9 cellular contexts compared by ENCODE assay signal in genomic region chr19:2271516-2272103, GRCh38. TPM values are rescaled to one million over a fixed set of nuclear protein-coding genes. Genes with fewer than 3 reads are reported as not detected.
DNase-seq lines count a peak whose midpoint lies in the region; ATAC-seq and TF ChIP-seq lines count a peak whose summit lies in the region.
"Had no signal": no experiment of that assay in that cellular context is flagged by ENCODE, and none has a peak within 500 bp of the region (broad histone marks: within the 10 kb centered on the region; RNA-seq: fewer than 3 reads in every experiment).

No MANE protein-coding gene starts in this region.

- TF ChIP-seq CTCF in Calu3 (IDR thresholded peaks at IDR 0.05; ENCODE audit: unreplicated experiment) (no peak), NB4 (IDR thresholded peaks at IDR 0.05; ENCODE audit: low read depth, low read length) (no peak), brain microvascular endothelial cell (IDR thresholded peaks at IDR 0.05; ENCODE audit: low read depth, low read length, missing control alignments) (no peak), lung (IDR thresholded peaks at IDR 0.05; ENCODE audit: control extremely low read depth, extremely low read depth) (no peak), uterus (IDR thresholded peaks at IDR 0.05) (no peak)

- H3K36me3 ChIP-seq in brain microvascular endothelial cell (replicated peaks) (peaks cover 37% of the 10 kb centered on the region), lung (ENCODE audit: control insufficient read depth in 2 of 2, insufficient read depth in 2 of 2, low read length in 2 of 2) (peaks cover 4 to 28% of the 10 kb centered on the region in 2 donors), uterus (no peaks in the 10 kb centered on the region)

- no TSS peak for BruUV-seq in Calu3 (replicated peaks; lab: Mats Ljungman, UMichigan)

- 38 to 43% methylated on average over 27 of the region's 27 CpGs for WGBS in lung, 2 donors

- H3K36me3 Mint-ChIP-seq in Calu3 (ENCODE audit: insufficient read depth, unreplicated experiment), result peaks cover 78% of the 10 kb centered on the region

- no peaks in the 10 kb centered on the region for H3K27me3 Mint-ChIP-seq in Calu3 (ENCODE audit: unreplicated experiment)

- ATAC-seq in lung (ENCODE audit: insufficient read depth, low FRiP score), result no peak
- no peak for ATAC-seq in HG02759 (IDR thresholded peaks at IDR 0.05; ENCODE audit: unreplicated experiment)

- intact Hi-C loops in Calu3 (cut with micrococcal nuclease; ENCODE audit: unreplicated experiment) (loop anchor here (5.0 kb wide), 2 partner anchors 34 to 114 kb away; partner anchors contain the start of genes PLEKHJ1 and SF3A2), uterus (cut with DNase I; ENCODE audit: low total_unique reads) (loop anchor here (5.0 to 10.0 kb wide), 2 partner anchors 34 to 117 kb away; partner anchors contain the start of genes AP3D1, PLEKHJ1 and SF3A2)

- in situ Hi-C loops in brain microvascular endothelial cell (cut with HindIII; ENCODE audit: low pct_ligation_motif_present, low sequenced_read_pairs), result no loop called here

- H3K27me3 ChIP-seq in brain microvascular endothelial cell (replicated peaks), result no peaks in the 10 kb centered on the region
- H3K27me3 ChIP-seq in lung (ENCODE audit: control insufficient read depth, insufficient read depth), result no peaks in the 10 kb centered on the region
- H3K27me3 ChIP-seq in uterus, result no peaks in the 10 kb centered on the region

- H3K4me3 ChIP-seq in NB4 (ENCODE audit: low read depth, low read length) (peak overlapping the region; percentile 73), brain microvascular endothelial cell (ENCODE audit: low read depth, low read length) (peak overlapping the region; percentile 96), lung (peak overlapping the region; percentile 81), uterus (peak overlapping the region; percentile 98 to 99)

- CTCF ChIA-PET in Calu3 (lab: Charles Lee), result interaction anchor here (0.6 kb wide), 3 partner anchors 33 to 329 kb away, joined by 4 to 7 read pairs (median 5); no protein-coding TSS in a partner anchor

- H3K27ac Mint-ChIP-seq in Calu3 (ENCODE audit: unreplicated experiment), result peak overlapping the region; percentile 70

- H3K4me1 Mint-ChIP-seq in Calu3 (ENCODE audit: low read depth, unreplicated experiment), result peaks cover 21% of the 10 kb centered on the region

- DNase-seq in Calu3 (no peak), NB4 (ENCODE audit: low read depth) (peak; percentile 60), brain microvascular endothelial cell (peak; percentile 55), lung (ENCODE audit: low spot score) (peak; percentile 32), uterus (peak in 1 of 2 donors; percentile 40), SKM-1 (lab: John Stamatoyannopoulos, UW; ENCODE audit: unreplicated experiment) (no peak), GM19240 (ENCODE audit: insufficient read length, low spot score) (no peak)

- H3K9me3 Mint-ChIP-seq in Calu3 (ENCODE audit: low read depth, unreplicated experiment), result no peaks in the 10 kb centered on the region

- H3K9me3 ChIP-seq in lung (ENCODE audit: control insufficient read depth in 2 of 2, insufficient read depth in 1 of 2, low read length in 1 of 2) (no peaks in the 10 kb centered on the region), uterus (no peaks in the 10 kb centered on the region)

- H3K4me1 ChIP-seq in lung (ENCODE audit: control insufficient read depth in 2 of 2, insufficient read depth in 2 of 2, low read length in 2 of 2), result peaks cover 3 to 21% of the 10 kb centered on the region in 2 donors
- H3K4me1 ChIP-seq in uterus, result peaks cover 3 to 19% of the 10 kb centered on the region in 2 donors

- H3K4me3 Mint-ChIP-seq in Calu3 (ENCODE audit: low read depth, unreplicated experiment), result peak overlapping the region; percentile 95

- H3K27ac ChIP-seq in brain microvascular endothelial cell (peak overlapping the region; percentile 95), lung (ENCODE audit: low read depth in 1 of 2, low read length in 1 of 2) (peak overlapping the region; percentile 99), uterus (peak overlapping the region; percentile 98 to 100)

- TF ChIP-seq POLR2A in NB4 (IDR thresholded peaks at IDR 0.05; ENCODE audit: extremely low read depth, insufficient read length) (no peak), uterus (IDR thresholded peaks at IDR 0.05) (no peak)

RNA-seq across cellular contexts. Expression of gene PEAK3, which starts 10.4 kb away (rescaled TPM):
- not detected in 2 replicates for total RNA-seq in Calu3 (2022)
- 1 to 10 TPM in 1 of 2 donors, under 1 TPM in 1; 0.31 to 6.7 TPM for total RNA-seq in lung
- 1 to 10 TPM in 1 of 2 donors, under 1 TPM in 1; 0.81 to 7.4 TPM for polyA plus RNA-seq in lung
- under 1 TPM in 2 of 4 donors, not detected in 2; 0.26 to 0.40 TPM for total RNA-seq in uterus

RNA-seq across cellular contexts. Expression of gene JSRP1, which starts 15.4 kb away (rescaled TPM):
- 0.73 TPM in 1 of 2 replicates, not detected in the other for total RNA-seq in Calu3 (2022)
- total RNA-seq in lung, result 1 to 10 TPM in 1 of 2 donors, under 1 TPM in 1; 0.61 to 2.3 TPM
- polyA plus RNA-seq in lung, result 1 to 10 TPM in 1 of 2 donors, under 1 TPM in 1; 0.69 to 1.1 TPM
- not detected for total RNA-seq in uterus
- total RNA-seq: T-helper 1 cell treated with Interleukin-12 subunit alpha and Interleukin-12 subunit beta and Interleukin-4 antibody, amounts not matched to agents 30 ng/mL and 1 ng/mL, for 36 hours had no signal

RNA-seq across cellular contexts. Expression of gene AMH, which starts 22.5 kb away (rescaled TPM):
- total RNA-seq in Calu3 (2022), result 3.7 and 5.0 TPM in 2 replicates
- 1 to 10 TPM; 2.1 to 3.5 TPM for total RNA-seq in lung
- polyA plus RNA-seq in lung, result 1 to 10 TPM in 1 of 2 donors, under 1 TPM in 1; 0.73 to 1.4 TPM
- 1 to 10 TPM in 1 of 4 donors, under 1 TPM in 1, not detected in 2; 0.35 to 3.5 TPM for total RNA-seq in uterus

RNA-seq across cellular contexts. Expression of gene SF3A2, which starts 35.0 kb away (rescaled TPM):
- total RNA-seq in Calu3 (2022) (83.0 and 83.6 TPM in 2 replicates), lung (100 to 1,000 TPM in 1 of 2 donors, 10 to 100 TPM in 1; 67.5 to 113 TPM), uterus (100 to 1,000 TPM in 1 of 4 donors, 10 to 100 TPM in 3; 33.2 to 107 (median 50.6) TPM)
- polyA plus RNA-seq in lung, result 10 to 100 TPM; 37.2 to 58.5 TPM

RNA-seq across cellular contexts. Expression of gene PLEKHJ1, which starts 35.5 kb away (rescaled TPM):
- 38.7 and 43.5 TPM in 2 replicates for total RNA-seq in Calu3 (2022)
- total RNA-seq in lung, result 10 to 100 TPM; 64.4 to 64.6 TPM
- 10 to 100 TPM; 70.1 to 76.4 TPM for polyA plus RNA-seq in lung
- total RNA-seq in uterus, result 10 to 100 TPM in 3 of 4 donors, 1 to 10 TPM in 1; 5.9 to 56.7 (median 30.1) TPM

Comparison
In these comparisons a context has a peak if more than half of its experiments do, and no peak if none do; other contexts are left out.
1. DNase-seq: peak in NB4 (single experiment), brain microvascular endothelial cell (single experiment) and lung (single experiment); none in Calu3 (single experiment), SKM-1 (single experiment) and GM19240 (single experiment).
2. Peak in every context shown above with its lines, with median percentiles within 50 percentile points of each other: H3K4me3 ChIP-seq and H3K27ac ChIP-seq.